In genomic region chr7:41716691-41717090, GRCh38 we compare ENCODE assay signal across 23 cellular contexts. TPM values are rescaled to one million over a fixed set of nuclear protein-coding genes. Genes with fewer than 3 reads are reported as not detected.
"Had no signal": no experiment of that assay in that cellular context is flagged by ENCODE, and none has a peak within 500 bp of the region (broad histone marks: within the 10 kb centered on the region; RNA-seq: fewer than 3 reads in every experiment).

No MANE protein-coding gene starts in this region.

- H3K4me3 ChIP-seq: colonic mucosa, esophagus squamous epithelium, gastroesophageal sphincter, heart left ventricle, hepatocyte, left lung, lower lobe of right lung, mucosa of descending colon had no signal

- H3K27me3 ChIP-seq: esophagus squamous epithelium, foreskin keratinocyte, gastroesophageal sphincter, hepatocyte, left lung had no signal

- H3K36me3 ChIP-seq: colonic mucosa, esophagus squamous epithelium, gastroesophageal sphincter, heart left ventricle, left lung, lower lobe of right lung had no signal

- H3K4me2 ChIP-seq: hepatocyte had no signal

- H3K4me1 ChIP-seq: colonic mucosa, esophagus squamous epithelium, foreskin keratinocyte, gastroesophageal sphincter, heart left ventricle, left lung, lower lobe of right lung had no signal

- ATAC-seq: effector memory CD8-positive, alpha-beta T cell; esophagus mucosa; foreskin keratinocyte; gastroesophageal sphincter; heart left ventricle; left cardiac atrium; left lung; left ventricle myocardium superior; lower lobe of right lung; mucosa of descending colon; naive thymus-derived CD8-positive, alpha-beta T cell had no signal

- H3K27ac ChIP-seq: colonic mucosa, epithelial cell of prostate, esophagus squamous epithelium, foreskin keratinocyte, gastroesophageal sphincter, heart left ventricle, hepatocyte, left lung, lower lobe of right lung had no signal

- H3K9me3 ChIP-seq: colonic mucosa, esophagus squamous epithelium, gastroesophageal sphincter, heart left ventricle, left lung, lower lobe of right lung, mucosa of descending colon had no signal

- H2AFZ ChIP-seq: hepatocyte had no signal

- DNase-seq: colonic mucosa; cortex of kidney; effector CD8-positive, alpha-beta T cell; effector memory CD8-positive, alpha-beta T cell; endodermal cell; erythroblast; esophagus squamous epithelium; foreskin keratinocyte; heart left ventricle; hypothalamus; immature natural killer cell; left cardiac atrium; left lung; left ventricle myocardium superior; lower lobe of right lung; mesenchymal stem cell; mucosa of descending colon; naive B cell; naive thymus-derived CD8-positive, alpha-beta T cell had no signal

RNA-seq across cellular contexts. Expression of gene INHBA, which starts 13.8 kb away (rescaled TPM):
- total RNA-seq: endodermal cell; naive thymus-derived CD8-positive, alpha-beta T cell had no signal
- polyA plus RNA-seq: immature natural killer cell; naive thymus-derived CD8-positive, alpha-beta T cell had no signal
